In genomic region chr17:68707032-68707431, GRCh38 we compare ENCODE assay signal across 16 cellular contexts.
DNase-seq lines count a peak whose midpoint lies in the region; ATAC-seq and TF ChIP-seq lines count a peak whose summit lies in the region.
"Had no signal": no experiment of that assay in that cellular context is flagged by ENCODE, and none has a peak within 500 bp of the region (broad histone marks: within the 10 kb centered on the region; RNA-seq: fewer than 3 reads in every experiment).

No MANE protein-coding gene starts in this region.

- peak; percentile 40 for ATAC-seq in mucosa of descending colon
- ATAC-seq in activated naive CD8-positive, alpha-beta T cell treated with anti-CD3 and anti-CD28 coated beads, Interleukin-2, amount 50 U/mL, for 24 hours = no peak
- ATAC-seq in HG02973 (IDR thresholded peaks at IDR 0.05; ENCODE audit: unreplicated experiment) = no peak

- TF ChIP-seq POLR2A in esophagus muscularis mucosa (IDR thresholded peaks at IDR 0.05; ENCODE audit: low read depth) = no peak

- peak; percentile 87 for DNase-seq in AG20443 (ENCODE audit: low spot score)
- DNase-seq in NCI-H226 = peak; percentile 46
- DNase-seq in epithelial cell of prostate (ENCODE audit: low read depth, low spot score) = peak; percentile 33
- no peak for DNase-seq in mucosa of descending colon
- no peak for DNase-seq in esophagus muscularis mucosa (ENCODE audit: extremely low spot score)
- DNase-seq in activated naive CD8-positive, alpha-beta T cell treated with anti-CD3 and anti-CD28 coated beads, Interleukin-2, amount 50 U/mL, for 24 hours = no peak
- DNase-seq in anterior cingulate cortex (lab: John Stamatoyannopoulos, UW) = no peak
- DNase-seq: activated B cell treated with CpG ODN at 0.5 μM for 24 hours; activated CD8-positive, alpha-beta memory T cell treated with anti-CD3 and anti-CD28 coated beads, Interleukin-2, amount 50 U/mL, for 48 hours; activated naive CD8-positive, alpha-beta T cell treated with anti-CD3 and anti-CD28 coated beads, Interleukin-2, amount 10 ng/mL, durations not matched to agents 7 days and 5 days; DMS79; NCI-H1436 treated with DMSO at 0.1 percent for 48 hours; NCI-H774 had no signal

- 84% methylated on average over 3 of the region's 4 CpGs for WGBS in esophagus muscularis mucosa

- peaks cover 12% of the 10 kb centered on the region for H3K27me3 Mint-ChIP-seq in activated naive CD8-positive, alpha-beta T cell treated with anti-CD3 and anti-CD28 coated beads, Interleukin-2, amount 50 U/mL, for 24 hours

- no peak overlapping the region for H3K4me3 ChIP-seq in mucosa of descending colon
- no peak overlapping the region for H3K4me3 ChIP-seq in esophagus muscularis mucosa

- peaks cover 0 to 4% (median 0%) of the 10 kb centered on the region in 4 donors for H3K27me3 ChIP-seq in esophagus muscularis mucosa

- peaks cover 6% of the 10 kb centered on the region for H3K9me3 Mint-ChIP-seq in activated naive CD8-positive, alpha-beta T cell treated with anti-CD3 and anti-CD28 coated beads, Interleukin-2, amount 50 U/mL, for 24 hours
- H3K9me3 Mint-ChIP-seq: activated B cell treated with CpG ODN at 0.5 μM for 24 hours; activated naive CD8-positive, alpha-beta T cell treated with anti-CD3 and anti-CD28 coated beads, Interleukin-2, amount 10 ng/mL, durations not matched to agents 7 days and 5 days had no signal

- H3K36me3 ChIP-seq in mucosa of descending colon (ENCODE audit: low read depth) (no peaks in the 10 kb centered on the region), esophagus muscularis mucosa (no peaks in the 10 kb centered on the region)

- intact Hi-C loops in mucosa of descending colon (cut with DNase I, micrococcal nuclease) (no loop called here), esophagus muscularis mucosa (cut with DNase I) (no loop called here)

- H3K4me3 Mint-ChIP-seq in activated naive CD8-positive, alpha-beta T cell treated with anti-CD3 and anti-CD28 coated beads, Interleukin-2, amount 50 U/mL, for 24 hours = no peak overlapping the region
- H3K4me3 Mint-ChIP-seq: activated B cell treated with CpG ODN at 0.5 μM for 24 hours; activated naive CD8-positive, alpha-beta T cell treated with anti-CD3 and anti-CD28 coated beads, Interleukin-2, amount 10 ng/mL, durations not matched to agents 7 days and 5 days; IgD-negative memory B cell had no signal

- no peaks in the 10 kb centered on the region for H3K4me1 ChIP-seq in mucosa of descending colon (ENCODE audit: low read depth)
- peaks cover 0 to 8% (median 3%) of the 10 kb centered on the region in 4 donors for H3K4me1 ChIP-seq in esophagus muscularis mucosa
- H3K4me1 ChIP-seq: parathyroid adenoma had no signal

- no peaks in the 10 kb centered on the region for H3K36me3 Mint-ChIP-seq in activated naive CD8-positive, alpha-beta T cell treated with anti-CD3 and anti-CD28 coated beads, Interleukin-2, amount 50 U/mL, for 24 hours (ENCODE audit: low read depth)
- H3K36me3 Mint-ChIP-seq: activated naive CD8-positive, alpha-beta T cell treated with anti-CD3 and anti-CD28 coated beads, Interleukin-2, amount 10 ng/mL, durations not matched to agents 7 days and 5 days had no signal

- no peak for TF ChIP-seq CTCF in mucosa of descending colon (IDR thresholded peaks at IDR 0.05)
- TF ChIP-seq CTCF in esophagus muscularis mucosa (IDR thresholded peaks at IDR 0.05) = no peak

- TF ChIP-seq EP300 in esophagus muscularis mucosa (IDR thresholded peaks at IDR 0.05) = no peak

- H3K4me1 Mint-ChIP-seq in activated naive CD8-positive, alpha-beta T cell treated with anti-CD3 and anti-CD28 coated beads, Interleukin-2, amount 50 U/mL, for 24 hours = no peaks in the 10 kb centered on the region
- H3K4me1 Mint-ChIP-seq: activated B cell treated with CpG ODN at 0.5 μM for 24 hours; activated naive CD8-positive, alpha-beta T cell treated with anti-CD3 and anti-CD28 coated beads, Interleukin-2, amount 10 ng/mL, durations not matched to agents 7 days and 5 days had no signal

- no peak overlapping the region for H3K27ac ChIP-seq in epithelial cell of prostate
- peak overlapping the region in 1 of 4 donors; percentile 28 for H3K27ac ChIP-seq in esophagus muscularis mucosa (replicated peaks in 1 of 4)
- H3K27ac ChIP-seq: parathyroid adenoma had no signal

- no peaks in the 10 kb centered on the region for H3K9me3 ChIP-seq in mucosa of descending colon
- no peaks in the 10 kb centered on the region for H3K9me3 ChIP-seq in esophagus muscularis mucosa

- no peak overlapping the region for H3K27ac Mint-ChIP-seq in activated naive CD8-positive, alpha-beta T cell treated with anti-CD3 and anti-CD28 coated beads, Interleukin-2, amount 50 U/mL, for 24 hours
- H3K27ac Mint-ChIP-seq: activated B cell treated with CpG ODN at 0.5 μM for 24 hours; activated naive CD8-positive, alpha-beta T cell treated with anti-CD3 and anti-CD28 coated beads, Interleukin-2, amount 10 ng/mL, durations not matched to agents 7 days and 5 days; IgD-negative memory B cell had no signal

Comparison
In these comparisons a context has a peak if more than half of its experiments do, and no peak if none do; other contexts are left out.
1. DNase-seq: peak in AG20443 (single experiment), NCI-H226 (single experiment) and epithelial cell of prostate (single experiment); none in mucosa of descending colon (0 of 3), esophagus muscularis mucosa (single experiment), activated naive CD8-positive, alpha-beta T cell treated with anti-CD3 and anti-CD28 coated beads, Interleukin-2, amount 50 U/mL, for 24 hours (single experiment) and anterior cingulate cortex (0 of 58).